1 cellular context compared by ENCODE assay signal in the genomic region with DNA sequence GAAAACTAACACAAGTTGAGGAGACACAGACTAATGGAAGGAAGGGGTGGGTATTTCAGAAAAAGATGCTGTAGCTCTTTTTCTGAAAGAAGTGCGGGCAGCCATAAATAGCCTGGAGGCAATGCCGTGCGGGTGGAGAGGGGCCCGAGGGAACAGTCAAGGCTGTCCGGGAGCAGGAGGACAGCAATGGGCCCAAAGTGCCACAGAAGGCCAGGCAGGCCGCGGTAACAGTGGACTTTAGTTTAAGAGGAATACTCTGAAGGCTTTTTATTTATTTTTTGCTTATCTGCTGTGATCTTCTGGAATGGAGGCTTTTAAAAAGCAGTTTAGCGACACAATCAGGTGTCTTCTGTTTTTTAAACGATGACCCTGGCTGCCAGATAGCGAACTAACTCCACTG.
TF ChIP-seq lines count a peak whose summit lies in the region.

No MANE protein-coding gene starts in this region.

TF ChIP-seq in GM12878, 131 proteins besides CTCF, POLR2A, EP300 and RAD21:
- TF ChIP-seq KDM1A (IDR thresholded peaks at IDR 0.05; ENCODE audit: borderline replicate concordance) (no peak), PAX5 (IDR thresholded peaks at IDR 0.05; ENCODE audit: borderline replicate concordance, low read depth, low read length) (no peak)
- TF ChIP-seq, protein P1, sequence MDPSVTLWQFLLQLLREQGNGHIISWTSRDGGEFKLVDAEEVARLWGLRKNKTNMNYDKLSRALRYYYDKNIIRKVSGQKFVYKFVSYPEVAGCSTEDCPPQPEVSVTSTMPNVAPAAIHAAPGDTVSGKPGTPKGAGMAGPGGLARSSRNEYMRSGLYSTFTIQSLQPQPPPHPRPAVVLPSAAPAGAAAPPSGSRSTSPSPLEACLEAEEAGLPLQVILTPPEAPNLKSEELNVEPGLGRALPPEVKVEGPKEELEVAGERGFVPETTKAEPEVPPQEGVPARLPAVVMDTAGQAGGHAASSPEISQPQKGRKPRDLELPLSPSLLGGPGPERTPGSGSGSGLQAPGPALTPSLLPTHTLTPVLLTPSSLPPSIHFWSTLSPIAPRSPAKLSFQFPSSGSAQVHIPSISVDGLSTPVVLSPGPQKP (IDR thresholded peaks at IDR 0.05; ENCODE audit: low read depth, low read length): no peak
- TF ChIP-seq, protein P2, sequence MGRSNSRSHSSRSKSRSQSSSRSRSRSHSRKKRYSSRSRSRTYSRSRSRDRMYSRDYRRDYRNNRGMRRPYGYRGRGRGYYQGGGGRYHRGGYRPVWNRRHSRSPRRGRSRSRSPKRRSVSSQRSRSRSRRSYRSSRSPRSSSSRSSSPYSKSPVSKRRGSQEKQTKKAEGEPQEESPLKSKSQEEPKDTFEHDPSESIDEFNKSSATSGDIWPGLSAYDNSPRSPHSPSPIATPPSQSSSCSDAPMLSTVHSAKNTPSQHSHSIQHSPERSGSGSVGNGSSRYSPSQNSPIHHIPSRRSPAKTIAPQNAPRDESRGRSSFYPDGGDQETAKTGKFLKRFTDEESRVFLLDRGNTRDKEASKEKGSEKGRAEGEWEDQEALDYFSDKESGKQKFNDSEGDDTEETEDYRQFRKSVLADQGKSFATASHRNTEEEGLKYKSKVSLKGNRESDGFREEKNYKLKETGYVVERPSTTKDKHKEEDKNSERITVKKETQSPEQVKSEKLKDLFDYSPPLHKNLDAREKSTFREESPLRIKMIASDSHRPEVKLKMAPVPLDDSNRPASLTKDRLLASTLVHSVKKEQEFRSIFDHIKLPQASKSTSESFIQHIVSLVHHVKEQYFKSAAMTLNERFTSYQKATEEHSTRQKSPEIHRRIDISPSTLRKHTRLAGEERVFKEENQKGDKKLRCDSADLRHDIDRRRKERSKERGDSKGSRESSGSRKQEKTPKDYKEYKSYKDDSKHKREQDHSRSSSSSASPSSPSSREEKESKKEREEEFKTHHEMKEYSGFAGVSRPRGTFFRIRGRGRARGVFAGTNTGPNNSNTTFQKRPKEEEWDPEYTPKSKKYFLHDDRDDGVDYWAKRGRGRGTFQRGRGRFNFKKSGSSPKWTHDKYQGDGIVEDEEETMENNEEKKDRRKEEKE (IDR thresholded peaks at IDR 0.05): no peak
TF ChIP-seq in GM12878: peak in this region for 0.
